In genomic region chr17:17737938-17738894, GRCh38 we compare ENCODE assay signal across 10 cellular contexts. TPM values are rescaled to one million over a fixed set of nuclear protein-coding genes. Genes with fewer than 3 reads are reported as not detected.
DNase-seq lines count a peak whose midpoint lies in the region; ATAC-seq and TF ChIP-seq lines count a peak whose summit lies in the region.
"Had no signal": no experiment of that assay in that cellular context is flagged by ENCODE, and none has a peak within 500 bp of the region (broad histone marks: within the 10 kb centered on the region; RNA-seq: fewer than 3 reads in every experiment).

No MANE protein-coding gene starts in this region.

- POLR2A ChIA-PET in WTC11 (lab: Charles Lee) = no interaction called here

- H3K36me3 ChIP-seq in right atrium auricular region (no peaks in the 10 kb centered on the region), rectal smooth muscle tissue (ENCODE audit: control insufficient read depth, insufficient read depth, low read length) (no peaks in the 10 kb centered on the region)
- H3K36me3 ChIP-seq: neutrophil had no signal

- ATAC-seq in WTC11 (peak; percentile 53), HG03342 (IDR thresholded peaks at IDR 0.05; ENCODE audit: unreplicated experiment) (no peak), left lobe of liver (no peak)

- TF ChIP-seq CTCF in WTC11 (IDR thresholded peaks at IDR 0.05) = no peak
- no peak for TF ChIP-seq CTCF in right atrium auricular region (IDR thresholded peaks at IDR 0.05)

- H3K4me1 ChIP-seq in right atrium auricular region (peaks cover 0 to 87% of the 10 kb centered on the region in 2 donors), rectal smooth muscle tissue (ENCODE audit: control insufficient read depth, insufficient read depth, low read length) (peaks cover 43% of the 10 kb centered on the region)

- no peaks in the 10 kb centered on the region for H3K9me3 ChIP-seq in right atrium auricular region
- H3K9me3 ChIP-seq: neutrophil had no signal

- peak; percentile 57 for DNase-seq in Caki2 (ENCODE audit: low read depth)
- peak; percentile 74 for DNase-seq in WTC11 (ENCODE audit: low spot score)
- no peak for DNase-seq in right atrium auricular region (ENCODE audit: low spot score)
- DNase-seq in posterior vena cava (ENCODE audit: low spot score) = no peak
- DNase-seq in activated CD4-positive, CD25-positive, alpha-beta regulatory T cell treated with anti-CD3 and anti-CD28 coated beads, Interleukin-2, amount 50 U/mL, for 72 hours = no peak
- DNase-seq in left lobe of liver (ENCODE audit: low spot score) = no peak
- DNase-seq: EL had no signal

- H3K9ac ChIP-seq in rectal smooth muscle tissue (ENCODE audit: low read length) = peak overlapping the region; percentile 3

- no peaks in the 10 kb centered on the region for H3K27me3 ChIP-seq in right atrium auricular region
- no peaks in the 10 kb centered on the region for H3K27me3 ChIP-seq in rectal smooth muscle tissue (ENCODE audit: control insufficient read depth, insufficient read depth, low read length)
- H3K27me3 ChIP-seq: neutrophil had no signal

- no peaks in the 10 kb centered on the region for H3K9me3 Mint-ChIP-seq in WTC11

- no peaks in the 10 kb centered on the region for H3K36me3 Mint-ChIP-seq in WTC11

- intact Hi-C loops in posterior vena cava (cut with DNase I) = loop anchor here in 1 of 2 donors (10.0 kb wide), 1 partner anchor 1277 kb away; no protein-coding TSS in a partner anchor

- in situ Hi-C loops in Caki2 (cut with HindIII; ENCODE audit: low pct_unique_long_range_greater_than_20kb, low sequenced_read_pairs) = no loop called here

- no peak overlapping the region for H3K4me3 Mint-ChIP-seq in WTC11

- H3K4me3 ChIP-seq in right atrium auricular region = no peak overlapping the region
- peak overlapping the region; percentile 39 for H3K4me3 ChIP-seq in rectal smooth muscle tissue (ENCODE audit: low read length)

- CTCF ChIA-PET in WTC11 (lab: Charles Lee) = interaction anchor here (0.8 to 5.1 kb wide), 8 partner anchors 9 to 181 kb away, joined by 3 to 19 read pairs (median 6); no protein-coding TSS in a partner anchor

- H3K27me3 Mint-ChIP-seq in WTC11 (ENCODE audit: low read depth) = peaks cover 25% of the 10 kb centered on the region

- no peak overlapping the region for H3K27ac Mint-ChIP-seq in WTC11

- H3K27ac ChIP-seq in right atrium auricular region = peak overlapping the region; percentile 61 to 76
- peak overlapping the region; percentile 65 for H3K27ac ChIP-seq in rectal smooth muscle tissue (ENCODE audit: low read depth, low read length)
- H3K27ac ChIP-seq: neutrophil had no signal

- peaks cover 39% of the 10 kb centered on the region for H3K4me1 Mint-ChIP-seq in WTC11

TF ChIP-seq in WTC11, 78 proteins besides CTCF, POLR2A, EP300 and RAD21:
- TF ChIP-seq FOXP1 (CRISPR knock-in tag; IDR thresholded peaks at IDR 0.05; ENCODE audit: borderline replicate concordance) (no peak), ZNF416 (CRISPR knock-in tag; IDR thresholded peaks at IDR 0.05) (no peak), GABPB1 (CRISPR knock-in tag; IDR thresholded peaks at IDR 0.05) (no peak), IRF1 (CRISPR knock-in tag; IDR thresholded peaks at IDR 0.05) (no peak), TCF7 (CRISPR knock-in tag; IDR thresholded peaks at IDR 0.05; ENCODE audit: low read depth) (no peak), CBFB (CRISPR knock-in tag; IDR thresholded peaks at IDR 0.05; ENCODE audit: low read depth) (no peak), ZBTB21 (CRISPR knock-in tag; IDR thresholded peaks at IDR 0.05; ENCODE audit: borderline replicate concordance) (no peak), SMAD3 (CRISPR knock-in tag; IDR thresholded peaks at IDR 0.05; ENCODE audit: borderline replicate concordance) (no peak), NFYB (CRISPR knock-in tag; conservative IDR thresholded peaks at IDR 0.05; ENCODE audit: low read depth) (no peak), MXD4 (CRISPR knock-in tag; IDR thresholded peaks at IDR 0.05; ENCODE audit: borderline replicate concordance) (no peak), ZNF219 (CRISPR knock-in tag; IDR thresholded peaks at IDR 0.05; ENCODE audit: borderline replicate concordance) (no peak), IRF2 (CRISPR knock-in tag; IDR thresholded peaks at IDR 0.05; ENCODE audit: borderline replicate concordance, low read depth) (no peak), OVOL2 (CRISPR knock-in tag; IDR thresholded peaks at IDR 0.05; ENCODE audit: borderline replicate concordance) (no peak), ZNF671 (CRISPR knock-in tag; IDR thresholded peaks at IDR 0.05) (no peak)
- TF ChIP-seq, protein P1, sequence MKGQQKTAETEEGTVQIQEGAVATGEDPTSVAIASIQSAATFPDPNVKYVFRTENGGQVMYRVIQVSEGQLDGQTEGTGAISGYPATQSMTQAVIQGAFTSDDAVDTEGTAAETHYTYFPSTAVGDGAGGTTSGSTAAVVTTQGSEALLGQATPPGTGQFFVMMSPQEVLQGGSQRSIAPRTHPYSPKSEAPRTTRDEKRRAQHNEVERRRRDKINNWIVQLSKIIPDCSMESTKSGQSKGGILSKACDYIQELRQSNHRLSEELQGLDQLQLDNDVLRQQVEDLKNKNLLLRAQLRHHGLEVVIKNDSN (CRISPR knock-in tag; IDR thresholded peaks at IDR 0.05) = no peak
- TF ChIP-seq, protein P2, sequence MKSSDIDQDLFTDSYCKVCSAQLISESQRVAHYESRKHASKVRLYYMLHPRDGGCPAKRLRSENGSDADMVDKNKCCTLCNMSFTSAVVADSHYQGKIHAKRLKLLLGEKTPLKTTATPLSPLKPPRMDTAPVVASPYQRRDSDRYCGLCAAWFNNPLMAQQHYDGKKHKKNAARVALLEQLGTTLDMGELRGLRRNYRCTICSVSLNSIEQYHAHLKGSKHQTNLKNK (CRISPR knock-in tag; IDR thresholded peaks at IDR 0.05) = no peak
- TF ChIP-seq, protein P3, sequence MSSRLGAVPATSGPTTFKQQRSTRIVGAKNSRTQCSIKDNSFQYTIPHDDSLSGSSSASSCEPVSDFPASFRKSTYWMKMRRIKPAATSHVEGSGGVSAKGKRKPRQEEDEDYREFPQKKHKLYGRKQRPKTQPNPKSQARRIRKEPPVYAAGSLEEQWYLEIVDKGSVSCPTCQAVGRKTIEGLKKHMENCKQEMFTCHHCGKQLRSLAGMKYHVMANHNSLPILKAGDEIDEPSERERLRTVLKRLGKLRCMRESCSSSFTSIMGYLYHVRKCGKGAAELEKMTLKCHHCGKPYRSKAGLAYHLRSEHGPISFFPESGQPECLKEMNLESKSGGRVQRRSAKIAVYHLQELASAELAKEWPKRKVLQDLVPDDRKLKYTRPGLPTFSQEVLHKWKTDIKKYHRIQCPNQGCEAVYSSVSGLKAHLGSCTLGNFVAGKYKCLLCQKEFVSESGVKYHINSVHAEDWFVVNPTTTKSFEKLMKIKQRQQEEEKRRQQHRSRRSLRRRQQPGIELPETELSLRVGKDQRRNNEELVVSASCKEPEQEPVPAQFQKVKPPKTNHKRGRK (CRISPR knock-in tag; IDR thresholded peaks at IDR 0.05; ENCODE audit: borderline replicate concordance) = no peak

RNA-seq across cellular contexts. Expression of gene RAI1, which starts 57.0 kb away (rescaled TPM):
- total RNA-seq in Caki2 (2014; rRNA removed; shearing (Covaris generic); ENCODE audit: low replicate concordance) = 7.6 and 14.8 TPM in 2 replicates
- total RNA-seq in WTC11 (2021) (7.3 to 12.7 TPM (median 8.1 TPM) in 3 replicates), right atrium auricular region (10 to 100 TPM; 23.8 to 24.9 TPM), posterior vena cava (10 to 100 TPM; 25.6 to 36.5 TPM), left lobe of liver (7.8 TPM)

Comparison
In these comparisons a context has a peak if more than half of its experiments do, and no peak if none do; other contexts are left out.
1. DNase-seq: peak in Caki2 (single experiment) and WTC11 (single experiment); none in right atrium auricular region (single experiment), posterior vena cava (single experiment), activated CD4-positive, CD25-positive, alpha-beta regulatory T cell treated with anti-CD3 and anti-CD28 coated beads, Interleukin-2, amount 50 U/mL, for 72 hours (single experiment) and left lobe of liver (single experiment).